ENCODE assay signal across 22 cellular contexts in genomic region chr7:79868010-79868409, GRCh38.
DNase-seq lines count a peak whose midpoint lies in the region; ATAC-seq and TF ChIP-seq lines count a peak whose summit lies in the region.
"Had no signal": no experiment of that assay in that cellular context is flagged by ENCODE, and none has a peak within 500 bp of the region (broad histone marks: within the 10 kb centered on the region; RNA-seq: fewer than 3 reads in every experiment).

No MANE protein-coding gene starts in this region.

- no peak overlapping the region for H2AFZ ChIP-seq in SK-N-SH (ENCODE audit: low read depth)

- DNase-seq in SK-N-SH (no peak), adipocyte (ENCODE audit: low read depth) (peak; percentile 36), fibroblast of villous mesenchyme (ENCODE audit: low read depth) (peak; percentile 64), cerebellar nuclear complex (lab: John Stamatoyannopoulos, UW) (no peak), COLO829 (ENCODE audit: low spot score) (no peak), adrenal gland (no peak), NCI-H1436 treated with DMSO at 0.1 percent for 48 hours (lab: John Stamatoyannopoulos, UW) (no peak)
- DNase-seq: activated CD4-positive, alpha-beta T cell treated with anti-CD3 and anti-CD28 coated beads for 48 hours; H7; heart right ventricle; Kasumi-1; left ventricle myocardium superior; NCI-H524 treated with DMSO at 0.1 percent for 48 hours; PC-3; SHP77 treated with DMSO at 0.1 percent for 48 hours; spleen; stimulated activated CD4-positive, alpha-beta T cell treated with anti-CD3 and anti-CD28 coated beads, Interleukin-4, amount 100 ng/mL, for 24 hours; T-helper 1 cell; upper lobe of left lung had no signal

- H3K4me3 ChIP-seq in SK-N-SH (ENCODE audit: low read depth in 2 of 2, low read length in 1 of 2) (no peak overlapping the region), adipocyte (ENCODE audit: low read length) (peak overlapping the region; percentile 52), fibroblast of villous mesenchyme (ENCODE audit: low read depth, low read length) (no peak overlapping the region), adrenal gland (no peak overlapping the region)
- H3K4me3 ChIP-seq: heart right ventricle, spleen, upper lobe of left lung had no signal

- H3K9ac ChIP-seq in SK-N-SH: no peak overlapping the region
- peak overlapping the region; percentile 17 for H3K9ac ChIP-seq in adipocyte (ENCODE audit: low read length)

- CTCF ChIA-PET in SK-N-SH (lab: Yijun Ruan, JAX): no interaction called here

- no peaks in the 10 kb centered on the region for H3K36me3 ChIP-seq in SK-N-SH (replicated peaks in 1 of 2; ENCODE audit: control insufficient read depth in 1 of 2, insufficient read depth in 2 of 2, low read length in 1 of 2)
- no peaks in the 10 kb centered on the region for H3K36me3 ChIP-seq in adipocyte (ENCODE audit: control insufficient read depth, insufficient read depth, low read length, severe bottlenecking)
- H3K36me3 ChIP-seq in adrenal gland (replicated peaks in 1 of 2): no peaks in the 10 kb centered on the region
- H3K36me3 ChIP-seq: heart right ventricle, spleen, upper lobe of left lung had no signal

- no peaks in the 10 kb centered on the region for H3K9me2 ChIP-seq in SK-N-SH

- POLR2A ChIA-PET in SK-N-SH (lab: Yijun Ruan, JAX): no interaction called here

- no peak for TF ChIP-seq POLR2A in adrenal gland (IDR thresholded peaks at IDR 0.05)

- no peaks in the 10 kb centered on the region for H3K9me3 ChIP-seq in SK-N-SH
- no peaks in the 10 kb centered on the region for H3K9me3 ChIP-seq in adipocyte (ENCODE audit: control insufficient read depth, low read length)
- no peaks in the 10 kb centered on the region for H3K9me3 ChIP-seq in adrenal gland (replicated peaks in 1 of 3)
- H3K9me3 ChIP-seq: upper lobe of left lung had no signal

- no peak overlapping the region for H3K27ac ChIP-seq in SK-N-SH (ENCODE audit: low read depth in 2 of 2, low read length in 1 of 2)
- no peak overlapping the region for H3K27ac ChIP-seq in adrenal gland
- H3K27ac ChIP-seq: C4-2B, heart right ventricle, spleen, upper lobe of left lung had no signal

- TF ChIP-seq EP300 in SK-N-SH (IDR thresholded peaks at IDR 0.05; ENCODE audit: borderline replicate concordance in 1 of 2, low read depth in 1 of 2, low read length in 1 of 2): no peak

- no peaks in the 10 kb centered on the region for H4K20me1 ChIP-seq in SK-N-SH (ENCODE audit: insufficient read depth)

- 0 out of 2 replicates have a peak overlapping the region, but pooled peaks have one; percentile 17 for H3K4me2 ChIP-seq in SK-N-SH

- no peaks in the 10 kb centered on the region for H3K79me2 ChIP-seq in SK-N-SH (ENCODE audit: insufficient read depth)

- 66% methylated on average over 3 of the region's 3 CpGs for WGBS in SK-N-SH (ENCODE audit: low lambda C conversion rate)
- 55 to 59% (median 58%) methylated on average over 3 of the region's 3 CpGs for WGBS in adrenal gland, 4 donors

- H3F3A ChIP-seq in SK-N-SH (replicated peaks; ENCODE audit: insufficient read depth): no peaks in the 10 kb centered on the region

- no peak for TF ChIP-seq CTCF in SK-N-SH (IDR thresholded peaks at IDR 0.05)
- TF ChIP-seq CTCF in fibroblast of villous mesenchyme (IDR thresholded peaks at IDR 0.05; ENCODE audit: insufficient read depth, low read depth, low read length): no peak
- no peak for TF ChIP-seq CTCF in adrenal gland (IDR thresholded peaks at IDR 0.05)

- H3K27me3 ChIP-seq in SK-N-SH (ENCODE audit: insufficient read depth) (no peaks in the 10 kb centered on the region), adipocyte (replicated peaks; ENCODE audit: control insufficient read depth, insufficient read depth, low read length) (no peaks in the 10 kb centered on the region), adrenal gland (no peaks in the 10 kb centered on the region)
- H3K27me3 ChIP-seq: heart right ventricle, spleen, upper lobe of left lung had no signal

- no peak for TF ChIP-seq RAD21 in SK-N-SH (IDR thresholded peaks at IDR 0.05; ENCODE audit: low read length)

- H3K4me1 ChIP-seq in SK-N-SH (ENCODE audit: control insufficient read depth in 1 of 2, insufficient read depth in 2 of 2, low read depth in 1 of 2, low read length in 1 of 2) (peaks cover 0 to 2% of the 10 kb centered on the region in 2 experiments; a peak in 2 of 4 replicates), adipocyte (ENCODE audit: control insufficient read depth, insufficient read depth, low read length) (peaks cover 10% of the 10 kb centered on the region), adrenal gland (replicated peaks in 1 of 2) (no peaks in the 10 kb centered on the region)
- H3K4me1 ChIP-seq: heart right ventricle, spleen, upper lobe of left lung had no signal

- intact Hi-C loops in adrenal gland (cut with DNase I): no loop called here

- no peak for ATAC-seq in SK-N-SH treated with all-trans-retinoic acid at 6 μM for 48 hours
- ATAC-seq: activated naive CD4-positive, alpha-beta T cell treated with anti-CD3 and anti-CD28 coated beads, Interleukin-2, amount 50 U/mL, for 72 hours; heart right ventricle; left ventricle myocardium superior; PC-3 had no signal

TF ChIP-seq in SK-N-SH, 30 proteins besides CTCF, POLR2A, EP300 and RAD21:
- TF ChIP-seq MXI1 (IDR thresholded peaks at IDR 0.05; ENCODE audit: low read depth, low read length) (no peak), TEAD4 (IDR thresholded peaks at IDR 0.05; ENCODE audit: borderline replicate concordance, insufficient read depth) (no peak), TCF12 (IDR thresholded peaks at IDR 0.05) (no peak), USF1 (IDR thresholded peaks at IDR 0.05; ENCODE audit: borderline replicate concordance, low read depth) (no peak), NFIC (IDR thresholded peaks at IDR 0.05; ENCODE audit: borderline replicate concordance) (no peak), ELF1 (IDR thresholded peaks at IDR 0.05) (no peak), JUND (IDR thresholded peaks at IDR 0.05) (no peak), MAX (IDR thresholded peaks at IDR 0.05; ENCODE audit: low read depth) (no peak), RCOR1 (IDR thresholded peaks at IDR 0.05; ENCODE audit: low read length) (no peak)

TF ChIP-seq in SK-N-SH treated with all-trans-retinoic acid at 6 μM for 48 hours, 23 proteins besides CTCF, POLR2A, EP300 and RAD21:
- TF ChIP-seq BACH2 (CRISPR knock-in tag; IDR thresholded peaks at IDR 0.05; ENCODE audit: borderline replicate concordance) (no peak), ZNF70 (CRISPR knock-in tag; IDR thresholded peaks at IDR 0.05) (no peak), CSRNP3 (CRISPR knock-in tag; IDR thresholded peaks at IDR 0.05) (no peak), ZNF8 (CRISPR knock-in tag; IDR thresholded peaks at IDR 0.05) (no peak), RARB (CRISPR knock-in tag; IDR thresholded peaks at IDR 0.05) (no peak), ZFP3 (CRISPR knock-in tag; IDR thresholded peaks at IDR 0.05) (no peak), TOX (CRISPR knock-in tag; IDR thresholded peaks at IDR 0.05; ENCODE audit: borderline replicate concordance) (no peak), POU6F1 (CRISPR knock-in tag; IDR thresholded peaks at IDR 0.05; ENCODE audit: borderline replicate concordance, low read depth) (no peak), TCF4 (CRISPR knock-in tag; IDR thresholded peaks at IDR 0.05; ENCODE audit: borderline replicate concordance) (no peak), ESRRG (CRISPR knock-in tag; IDR thresholded peaks at IDR 0.05) (no peak), ARNTL (CRISPR knock-in tag; IDR thresholded peaks at IDR 0.05; ENCODE audit: borderline replicate concordance, low read depth) (no peak)

Comparison
In these comparisons a context has a peak if more than half of its experiments do, and no peak if none do; other contexts are left out.
1. DNase-seq: peak in adipocyte (single experiment) and fibroblast of villous mesenchyme (single experiment); none in SK-N-SH (single experiment), cerebellar nuclear complex (0 of 2), COLO829 (single experiment), adrenal gland (0 of 7) and NCI-H1436 treated with DMSO at 0.1 percent for 48 hours (single experiment).